Comparison of ENCODE assay signal across 1 cellular context in the genomic region with DNA sequence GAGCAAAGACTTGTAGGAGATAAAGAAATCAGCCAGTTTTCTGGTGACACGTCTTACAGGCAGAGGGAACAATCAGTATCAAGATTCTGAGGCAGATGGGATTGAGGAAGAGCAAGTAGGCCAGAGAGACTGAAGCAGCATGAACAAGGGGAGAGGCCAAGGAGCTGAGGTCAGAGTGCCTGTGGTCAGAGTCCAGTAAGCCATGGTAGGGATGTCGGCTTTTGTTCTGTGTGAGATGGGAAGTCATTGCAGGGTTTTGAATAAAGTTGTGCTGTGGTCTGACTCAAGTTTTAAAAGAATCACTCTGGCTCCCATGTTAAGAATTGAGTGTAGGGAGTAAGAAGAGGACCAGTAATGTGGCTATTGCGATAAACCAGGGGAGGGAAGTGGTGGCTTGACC.
TF ChIP-seq lines count a peak whose summit lies in the region.

No MANE protein-coding gene starts in this region.

TF ChIP-seq in H1, 55 proteins besides CTCF, POLR2A, EP300 and RAD21:
- TF ChIP-seq SRF (IDR thresholded peaks at IDR 0.05; ENCODE audit: low read depth, low read length) (no peak), CBX5 (IDR thresholded peaks at IDR 0.05; ENCODE audit: low read depth, low read length) (no peak), HDAC2 (IDR thresholded peaks at IDR 0.05; ENCODE audit: borderline replicate concordance in 1 of 2, low read depth in 2 of 2, low read length in 2 of 2) (no peak), POLR2AphosphoS5 (IDR thresholded peaks at IDR 0.05; ENCODE audit: low read depth, low read length) (no peak), TBP (IDR thresholded peaks at IDR 0.05; ENCODE audit: low read depth, low read length) (no peak), RXRA (IDR thresholded peaks at IDR 0.05; ENCODE audit: insufficient read depth, low read depth, low read length) (no peak), CHD2 (IDR thresholded peaks at IDR 0.05; ENCODE audit: low read length) (no peak), FOSL1 (IDR thresholded peaks at IDR 0.05; ENCODE audit: insufficient read depth, low read depth, low read length) (no peak), TCF12 (IDR thresholded peaks at IDR 0.05; ENCODE audit: low read depth, low read length) (no peak), SUZ12 (IDR thresholded peaks at IDR 0.05; ENCODE audit: low read length) (no peak), TAF7 (optimal IDR thresholded peaks at IDR 0.05; ENCODE audit: borderline replicate concordance, low read depth, low read length) (no peak), SP1 (IDR thresholded peaks at IDR 0.05; ENCODE audit: low read depth, low read length) (no peak)
- TF ChIP-seq, protein P1, sequence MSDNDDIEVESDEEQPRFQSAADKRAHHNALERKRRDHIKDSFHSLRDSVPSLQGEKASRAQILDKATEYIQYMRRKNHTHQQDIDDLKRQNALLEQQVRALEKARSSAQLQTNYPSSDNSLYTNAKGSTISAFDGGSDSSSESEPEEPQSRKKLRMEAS (IDR thresholded peaks at IDR 0.05), result no peak
